22 cellular contexts compared by ENCODE assay signal in genomic region chr15:57373251-57373881, GRCh38. TPM values are rescaled to one million over a fixed set of nuclear protein-coding genes. Genes with fewer than 3 reads are reported as not detected.
DNase-seq lines count a peak whose midpoint lies in the region; ATAC-seq, FAIRE-seq and TF ChIP-seq lines count a peak whose summit lies in the region.
"Had no signal": no experiment of that assay in that cellular context is flagged by ENCODE, and none has a peak within 500 bp of the region (broad histone marks: within the 10 kb centered on the region; RNA-seq: fewer than 3 reads in every experiment).

No MANE protein-coding gene starts in this region.

- no peak overlapping the region for H3K23ac ChIP-seq in IMR-90 (ENCODE audit: low read depth, low read length)
- no peak overlapping the region for H3K23ac ChIP-seq in neuronal stem cell (ENCODE audit: low read depth, low read length, poor library complexity)

- no peak for TF ChIP-seq POLR2A in A549 (IDR thresholded peaks at IDR 0.05; ENCODE audit: low read length)
- no peak for TF ChIP-seq POLR2A in IMR-90 (IDR thresholded peaks at IDR 0.05; ENCODE audit: low read depth, low read length)
- no peak for TF ChIP-seq POLR2A in suprapubic skin (IDR thresholded peaks at IDR 0.05)

- peak overlapping the region; percentile 9 for H3K4me3 Mint-ChIP-seq in endothelial cell (ENCODE audit: unreplicated experiment)
- H3K4me3 Mint-ChIP-seq: B cell; CD4-positive, CD25-positive, alpha-beta regulatory T cell; CD8-positive, alpha-beta T cell; H9 had no signal

- no peaks in the 10 kb centered on the region for H3K36me3 ChIP-seq in IMR-90 (ENCODE audit: control insufficient read depth, insufficient read depth, low read length)
- no peaks in the 10 kb centered on the region for H3K36me3 ChIP-seq in neuronal stem cell (replicated peaks in 1 of 2; ENCODE audit: control insufficient read depth in 2 of 2, insufficient read depth in 2 of 2, low read length in 2 of 2)
- H3K36me3 ChIP-seq in A673 (ENCODE audit: insufficient read depth, low read length, poor library complexity, severe bottlenecking), result no peaks in the 10 kb centered on the region
- H3K36me3 ChIP-seq in suprapubic skin, result no peaks in the 10 kb centered on the region
- H3K36me3 ChIP-seq: BLaER1 had no signal

- H3K9me3 ChIP-seq in A549, result no peaks in the 10 kb centered on the region
- 0 out of 2 replicates have a peak, but pooled peaks cover 2% of the 10 kb centered on the region for H3K9me3 ChIP-seq in IMR-90 (ENCODE audit: control insufficient read depth, insufficient read depth, low read length)
- no peaks in the 10 kb centered on the region for H3K9me3 ChIP-seq in neuronal stem cell (replicated peaks in 1 of 2; ENCODE audit: control insufficient read depth in 2 of 2, insufficient read depth in 1 of 2, low read depth in 1 of 2, low read length in 2 of 2)
- H3K9me3 ChIP-seq in A673 (ENCODE audit: low read depth, low read length, poor library complexity, severe bottlenecking), result no peaks in the 10 kb centered on the region
- no peaks in the 10 kb centered on the region for H3K9me3 ChIP-seq in suprapubic skin
- H3K9me3 ChIP-seq: Caco-2 had no signal

- POLR2A ChIA-PET in A549 (lab: Yijun Ruan, JAX) (no interaction called here), IMR-90 (lab: Charles Lee; ENCODE audit: unreplicated experiment) (no interaction called here), A673 (lab: Charles Lee; ENCODE audit: low non-redundant PET) (no interaction called here)

- H4K8ac ChIP-seq in IMR-90 (ENCODE audit: low read depth in 2 of 2, low read length in 2 of 2), result no peak overlapping the region
- no peak overlapping the region for H4K8ac ChIP-seq in neuronal stem cell (ENCODE audit: low read depth, low read length)

- no peak overlapping the region for H4K5ac ChIP-seq in IMR-90 (ENCODE audit: low read depth, low read length)

- H3K27ac ChIP-seq in A549, result no peak overlapping the region
- H3K27ac ChIP-seq in IMR-90 (ENCODE audit: insufficient read depth, low read length), result no peak overlapping the region
- H3K27ac ChIP-seq in neuronal stem cell (replicated peaks; ENCODE audit: low read length), result no peak overlapping the region
- no peak overlapping the region for H3K27ac ChIP-seq in A673 (ENCODE audit: low read depth, low read length, poor library complexity, severe bottlenecking)
- H3K27ac ChIP-seq in suprapubic skin, result no peak overlapping the region
- H3K27ac ChIP-seq: BLaER1, C4-2B, GM23248 had no signal

- H3K4me1 ChIP-seq in A549 (peaks cover 9% of the 10 kb centered on the region; the same call in 2 of the 3 replicates), IMR-90 (ENCODE audit: control insufficient read depth, insufficient read depth, low read length) (peaks cover 3% of the 10 kb centered on the region; the same call in 1 of the 2 replicates), neuronal stem cell (ENCODE audit: control insufficient read depth in 2 of 2, insufficient read depth in 1 of 2, low read depth in 1 of 2, low read length in 2 of 2) (peaks cover 2 to 5% of the 10 kb centered on the region in 2 donors), A673 (ENCODE audit: insufficient read depth, low read length, poor library complexity, severe bottlenecking) (no peaks in the 10 kb centered on the region), suprapubic skin (peaks cover 13% of the 10 kb centered on the region)
- H3K4me1 ChIP-seq: BLaER1 had no signal

- H3K27me3 ChIP-seq in IMR-90 (ENCODE audit: control insufficient read depth, insufficient read depth, low read length), result peaks cover 48% of the 10 kb centered on the region
- H3K27me3 ChIP-seq in neuronal stem cell (ENCODE audit: control insufficient read depth in 3 of 3, insufficient read depth in 3 of 3, low read depth in 1 of 3, low read length in 3 of 3), result peaks cover 0 to 37% (median 0%) of the 10 kb centered on the region in 3 experiments
- peaks cover 8% of the 10 kb centered on the region for H3K27me3 ChIP-seq in A673 (replicated peaks; ENCODE audit: insufficient read depth, low read depth, low read length, poor library complexity)
- H3K27me3 ChIP-seq in suprapubic skin, result peaks cover 10% of the 10 kb centered on the region

- TF ChIP-seq EP300 in A549 (IDR thresholded peaks at IDR 0.05) (no peak), suprapubic skin (IDR thresholded peaks at IDR 0.05) (no peak)

- H3K4me2 ChIP-seq in A549 (no peak overlapping the region), IMR-90 (ENCODE audit: low read depth, low read length) (no peak overlapping the region), neuronal stem cell (ENCODE audit: insufficient read depth, low read length, poor library complexity, severe bottlenecking) (no peak overlapping the region)
- H3K4me2 ChIP-seq: BLaER1 had no signal

- H3K9me3 Mint-ChIP-seq in endothelial cell (ENCODE audit: unreplicated experiment), result no peaks in the 10 kb centered on the region
- H3K9me3 Mint-ChIP-seq: CD8-positive, alpha-beta T cell had no signal

- H3K27ac Mint-ChIP-seq in endothelial cell (ENCODE audit: unreplicated experiment), result no peak overlapping the region
- H3K27ac Mint-ChIP-seq: B cell; CD4-positive, CD25-positive, alpha-beta regulatory T cell; CD8-positive, alpha-beta T cell; H9 had no signal

- H3K36me3 Mint-ChIP-seq in endothelial cell (ENCODE audit: low read depth, unreplicated experiment), result peaks cover 17% of the 10 kb centered on the region
- H3K36me3 Mint-ChIP-seq: CD4-positive, CD25-positive, alpha-beta regulatory T cell; CD8-positive, alpha-beta T cell had no signal

- H3K79me1 ChIP-seq in IMR-90 (ENCODE audit: low read depth in 1 of 2, low read length in 2 of 2), result no peaks in the 10 kb centered on the region
- H3K79me1 ChIP-seq in neuronal stem cell (ENCODE audit: low read depth, low read length), result no peaks in the 10 kb centered on the region

- H3K9ac ChIP-seq in IMR-90 (ENCODE audit: low read depth, low read length) (no peak overlapping the region), neuronal stem cell (ENCODE audit: low read depth, low read length, poor library complexity) (no peak overlapping the region)
- H3K9ac ChIP-seq: BLaER1, GM23248 had no signal

- H3K4me1 Mint-ChIP-seq in endothelial cell (ENCODE audit: unreplicated experiment), result peaks cover 28% of the 10 kb centered on the region

- intact Hi-C loops in IMR-90 (cut with micrococcal nuclease) (no loop called here), A673 (cut with micrococcal nuclease; ENCODE audit: unreplicated experiment) (no loop called here), left colon (cut with DNase I, micrococcal nuclease) (no loop called here)

- H3K27me3 Mint-ChIP-seq in endothelial cell (ENCODE audit: unreplicated experiment), result peaks cover 2% of the 10 kb centered on the region

- H2BK15ac ChIP-seq in IMR-90 (ENCODE audit: low read depth, low read length), result no peak overlapping the region
- no peak overlapping the region for H2BK15ac ChIP-seq in neuronal stem cell (ENCODE audit: low read length)

- in situ Hi-C loops in IMR-90 (cut with MboI; ENCODE audit: low sequenced_read_pairs), result no loop called here

- H2BK20ac ChIP-seq in IMR-90 (ENCODE audit: low read depth, low read length), result no peak overlapping the region

- CTCF ChIA-PET in A549 (lab: Yijun Ruan, JAX), result interaction anchor here (0.6 to 7.0 kb wide), 5 partner anchors 9 to 154 kb away, joined by 4 to 40 read pairs (median 6); no protein-coding TSS in a partner anchor
- CTCF ChIA-PET in IMR-90 (lab: Yijun Ruan, JAX), result no interaction called here
- CTCF ChIA-PET in A673 (lab: Charles Lee), result no interaction called here

- H3K18ac ChIP-seq in IMR-90 (ENCODE audit: low read depth, low read length) (no peak overlapping the region), neuronal stem cell (ENCODE audit: low read length) (peak overlapping the region; percentile 40)

- no peak overlapping the region for H3K14ac ChIP-seq in IMR-90 (replicated peaks; ENCODE audit: low read depth, low read length)
- H3K14ac ChIP-seq in neuronal stem cell (ENCODE audit: low read length), result no peak overlapping the region

- 92% methylated on average over 4 of the region's 4 CpGs for WGBS in A549 (ENCODE audit: missing lambda C conversion rate)
- WGBS in IMR-90 (ENCODE audit: extremely low coverage in 2 of 2, insufficient read length in 1 of 2), 2 experiments, result 89% methylated on average over 3 of the region's 4 CpGs; no CpG with 5 or more reads in 1 of the 2 experiments
- WGBS in neuronal stem cell (ENCODE audit: extremely low coverage in 2 of 2, insufficient read length in 2 of 2, insufficient replicate concordance in 1 of 2), 2 donors, result no CpG with 5 or more reads among the region's 4 CpGs
- 88% methylated on average over 4 of the region's 4 CpGs for WGBS in suprapubic skin

- ATAC-seq in A549 (no peak), IMR-90 (ENCODE audit: low read depth) (no peak), left colon (no peak), HG03045 (IDR thresholded peaks at IDR 0.05; ENCODE audit: unreplicated experiment) (no peak)
- ATAC-seq: CD8-positive, alpha-beta T cell; HCT116 had no signal

- DNase-seq in A549 (ENCODE audit: low read depth in 1 of 2, low spot score in 1 of 2) (no peak), IMR-90 (no peak), endothelial cell (ENCODE audit: low spot score) (no peak), neuronal stem cell (ENCODE audit: low spot score) (no peak), A673 (ENCODE audit: low spot score) (no peak), left colon (no peak), suprapubic skin (ENCODE audit: low spot score in 2 of 2) (no peak)
- DNase-seq: 8988T; Caco-2; CD4-positive, CD25-positive, alpha-beta regulatory T cell; CD8-positive, alpha-beta T cell; DMS153; DND-41; GM23248; H9 had no signal

- TF ChIP-seq CTCF in A549 (IDR thresholded peaks at IDR 0.05) (no peak), IMR-90 (conservative IDR thresholded peaks at IDR 0.05; ENCODE audit: low read depth, low read length) (no peak), endothelial cell (IDR thresholded peaks at IDR 0.05; ENCODE audit: unreplicated experiment) (no peak), A673 (conservative IDR thresholded peaks at IDR 0.05; ENCODE audit: low read depth, low read length) (no peak), suprapubic skin (IDR thresholded peaks at IDR 0.05) (no peak)

- no peak overlapping the region for H3K56ac ChIP-seq in IMR-90 (ENCODE audit: extremely low read depth, insufficient read depth, low read length)

- H3K4me3 ChIP-seq in A549 (no peak overlapping the region), IMR-90 (ENCODE audit: insufficient read depth, low read depth, low read length) (no peak overlapping the region), neuronal stem cell (ENCODE audit: low read length in 2 of 2) (no peak overlapping the region), A673 (ENCODE audit: low read depth, low read length, poor library complexity, severe bottlenecking) (no peak overlapping the region), suprapubic skin (no peak overlapping the region)
- H3K4me3 ChIP-seq: BLaER1, GM23248 had no signal

- BruUV-seq in IMR-90 (replicated peaks; lab: Mats Ljungman, UMichigan) (no TSS peak), A673 (replicated peaks; lab: Mats Ljungman, UMichigan) (no TSS peak)

- H3K9me1 ChIP-seq in IMR-90 (ENCODE audit: insufficient read depth, low read length), result no peaks in the 10 kb centered on the region

- dilution Hi-C loops in IMR-90 (cut with HindIII; ENCODE audit: low sequenced_read_pairs, unreplicated experiment), result no loop called here

- H2AFZ ChIP-seq in IMR-90 (replicated peaks; ENCODE audit: low read length, poor library complexity), result no peak overlapping the region
- H2AFZ ChIP-seq in neuronal stem cell (ENCODE audit: low read length), result no peak overlapping the region
- H2AFZ ChIP-seq: GM23248 had no signal

- H2AK9ac ChIP-seq in IMR-90 (replicated peaks; ENCODE audit: low read depth, low read length, poor library complexity), result no peak overlapping the region

- H2BK5ac ChIP-seq in IMR-90 (ENCODE audit: low read depth, low read length, poor library complexity, severe bottlenecking) (no peak overlapping the region), neuronal stem cell (ENCODE audit: low read length) (no peak overlapping the region)

- no peak overlapping the region for H2BK120ac ChIP-seq in IMR-90 (ENCODE audit: low read depth, low read length)
- no peak overlapping the region for H2BK120ac ChIP-seq in neuronal stem cell (ENCODE audit: low read depth, low read length)

- H3K4ac ChIP-seq in IMR-90 (ENCODE audit: low read depth, low read length) (no peak overlapping the region), neuronal stem cell (ENCODE audit: low read length) (no peak overlapping the region)

- no peak overlapping the region for H2BK12ac ChIP-seq in neuronal stem cell (ENCODE audit: low read length)

- H4K91ac ChIP-seq in IMR-90 (ENCODE audit: insufficient read depth, low read depth, low read length) (no peak overlapping the region), neuronal stem cell (ENCODE audit: low read depth, low read length, poor library complexity) (no peak overlapping the region)

- H2AK5ac ChIP-seq in IMR-90 (ENCODE audit: low read depth, low read length) (no peak overlapping the region), neuronal stem cell (ENCODE audit: low read depth, low read length) (no peak overlapping the region)

- H4K20me1 ChIP-seq in IMR-90 (ENCODE audit: insufficient read depth, low read length), result no peaks in the 10 kb centered on the region
- H4K20me1 ChIP-seq: BLaER1 had no signal

- FAIRE-seq in A549 (lab: Jason Lieb, UNC), result no peak
- FAIRE-seq: G401.6, GM12892 had no signal

- TF ChIP-seq RAD21 in A549 (conservative IDR thresholded peaks at IDR 0.05 in 1 of 2, IDR thresholded peaks at IDR 0.05 in 1 of 2) (no peak), IMR-90 (IDR thresholded peaks at IDR 0.05; ENCODE audit: low read length) (no peak)

RNA-seq across cellular contexts. Expression of gene CGNL1, which starts 2.9 kb away (rescaled TPM):
- polyA plus RNA-seq in A549 (2011; rRNA removed) (1.8 and 2.3 TPM in 2 replicates), A549 (2017; fragmentation: RNase III; extraction: RNeasy Plus Mini Kit Qiagen cat#74134 plus additional on column Dnase treatment) (1.4 to 1.8 TPM (median 1.6 TPM) in 3 replicates), IMR-90 (2012; rRNA removed) (0.03 and 0.07 TPM in 2 replicates)
- polyA plus RNA-seq in A549 (2012; cell fraction: cytosol; rRNA removed), result 0.79 and 0.83 TPM in 2 replicates
- polyA plus RNA-seq in A549 (2012; cell fraction: nucleus; rRNA removed), result 1.2 and 1.6 TPM in 2 replicates
- 2.6 and 3.1 TPM in 2 replicates for polyA minus RNA-seq in A549 (2011; rRNA and poly(A)+ RNA removed)
- total RNA-seq in IMR-90 (2012; rRNA removed) (under 0.01 and 0.18 TPM in 2 replicates), endothelial cell (ENCODE audit: unreplicated experiment) (238 TPM), A673 (2021) (0.58 and 1.1 TPM in 2 replicates), left colon (1 to 10 TPM; 2.8 to 4.1 TPM), suprapubic skin (10 to 100 TPM in 3 of 4 donors, 1 to 10 TPM in 1; 7.1 to 27.0 (median 14.2) TPM)
- 0.02 TPM in 2 replicates for polyA plus RNA-seq in IMR-90 (2012; cell fraction: cytosol; rRNA removed)
- 0.05 and 0.09 TPM in 2 replicates for polyA plus RNA-seq in IMR-90 (2012; cell fraction: nucleus; rRNA removed; ENCODE audit: low replicate concordance)
- 2.3 TPM for polyA plus RNA-seq in neuronal stem cell (2013, experiment 1 of 2)
- 2.3 TPM for polyA plus RNA-seq in neuronal stem cell (2013, experiment 2 of 2)
- total RNA-seq: CD4-positive, CD25-positive, alpha-beta regulatory T cell; CD8-positive, alpha-beta T cell had no signal
- polyA plus RNA-seq: CD4-positive, CD25-positive, alpha-beta regulatory T cell had no signal
